Comparison of ENCODE assay signal across 8 cellular contexts in the genomic region with DNA sequence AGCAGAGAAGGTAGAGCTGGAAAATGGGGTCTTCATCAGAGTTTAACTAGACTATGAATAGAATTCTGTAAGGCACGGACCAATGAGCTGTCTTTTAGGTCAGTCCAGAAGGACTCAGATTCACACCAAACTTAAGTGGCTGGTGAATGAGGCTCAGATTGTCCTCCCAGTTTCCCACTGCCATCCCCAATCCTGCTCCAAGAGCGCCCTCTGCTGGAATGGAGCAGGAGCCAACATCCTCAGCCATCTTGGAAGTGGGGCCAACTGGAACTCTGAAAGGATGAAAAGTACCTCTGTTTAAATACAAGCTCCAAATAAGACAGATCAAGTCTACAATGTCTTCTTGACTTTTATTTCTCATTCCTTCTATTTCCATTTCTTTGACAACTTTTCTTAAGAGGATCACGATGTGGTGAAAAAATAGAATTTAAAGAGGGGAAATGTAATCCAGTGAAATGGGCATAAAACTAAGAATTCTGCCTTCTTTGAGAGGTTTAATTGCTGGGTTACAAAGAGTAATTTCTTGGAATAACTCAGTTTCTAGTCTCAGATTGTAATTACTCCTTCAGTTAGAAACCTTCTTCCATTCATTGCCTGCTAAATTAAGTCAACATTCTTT.
DNase-seq lines count a peak whose midpoint lies in the region; ATAC-seq lines count a peak whose summit lies in the region.

No MANE protein-coding gene starts in this region.

- no peak overlapping the region for H4K5ac ChIP-seq in mesendoderm (ENCODE audit: low read length)

- H2BK15ac ChIP-seq in mesendoderm (replicated peaks; ENCODE audit: low read depth) = no peak overlapping the region

- H3K4me1 ChIP-seq in mesendoderm (ENCODE audit: control insufficient read depth, low read depth, low read length) = no peaks in the 10 kb centered on the region

- H3K36me3 Mint-ChIP-seq in activated CD4-positive, alpha-beta memory T cell treated with anti-CD3 and anti-CD28 coated beads, Interleukin-2, amount 10 ng/mL, durations not matched to agents 7 days and 5 days (ENCODE audit: low read depth) = no peaks in the 10 kb centered on the region

- H3K27me3 Mint-ChIP-seq in activated CD4-positive, alpha-beta memory T cell treated with anti-CD3 and anti-CD28 coated beads, Interleukin-2, amount 10 ng/mL, durations not matched to agents 7 days and 5 days = peaks cover 2% of the 10 kb centered on the region

- H3K4me3 Mint-ChIP-seq in activated CD4-positive, alpha-beta memory T cell treated with anti-CD3 and anti-CD28 coated beads, Interleukin-2, amount 10 ng/mL, durations not matched to agents 7 days and 5 days = no peak overlapping the region

- no peak overlapping the region for H4K8ac ChIP-seq in mesendoderm (ENCODE audit: low read depth, low read length)

- H2BK120ac ChIP-seq in mesendoderm (ENCODE audit: low read depth, low read length) = no peak overlapping the region

- DNase-seq in EL (peak; percentile 86), NCI-H748 treated with DMSO at 0.1 percent for 48 hours (lab: John Stamatoyannopoulos, UW) (peak; percentile 36), mesendoderm (peak; percentile 90)
- DNase-seq in activated CD4-positive, alpha-beta memory T cell treated with anti-CD3 and anti-CD28 coated beads, Interleukin-2, amount 10 ng/mL, durations not matched to agents 7 days and 5 days = peak; percentile 82
- peak; percentile 61 for DNase-seq in effector CD8-positive, alpha-beta T cell (lab: John Stamatoyannopoulos, UW)
- peak; percentile 40 to 53 for DNase-seq in stimulated activated CD8-positive, alpha-beta memory T cell treated with anti-CD3 and anti-CD28 coated beads, Interleukin-2, amount 100 ng/mL, for 1 hour (ENCODE audit: low read depth in 2 of 2)

- no peaks in the 10 kb centered on the region for H3K27me3 ChIP-seq in mesendoderm (ENCODE audit: insufficient read depth, low read length, poor library complexity)

- ATAC-seq in HG03442 (IDR thresholded peaks at IDR 0.05; ENCODE audit: unreplicated experiment) (peak; percentile 68), GM19467 (IDR thresholded peaks at IDR 0.05; ENCODE audit: unreplicated experiment) (no peak)

- H3K79me2 ChIP-seq in mesendoderm (ENCODE audit: control insufficient read depth, insufficient read depth, low read length) = no peaks in the 10 kb centered on the region

- H2BK5ac ChIP-seq in mesendoderm (ENCODE audit: low read length) = no peak overlapping the region

- WGBS in mesendoderm (ENCODE audit: extremely low coverage, insufficient coverage, low lambda C conversion rate) = no CpG with 5 or more reads among the region's 3 CpGs

- no peak overlapping the region for H3K4me3 ChIP-seq in mesendoderm (ENCODE audit: low read length)

- no peak overlapping the region for H3K18ac ChIP-seq in mesendoderm (ENCODE audit: low read length)

- H3K9ac ChIP-seq in mesendoderm (ENCODE audit: low read length) = no peak overlapping the region

- H3K4me1 Mint-ChIP-seq in activated CD4-positive, alpha-beta memory T cell treated with anti-CD3 and anti-CD28 coated beads, Interleukin-2, amount 10 ng/mL, durations not matched to agents 7 days and 5 days = peaks cover 11% of the 10 kb centered on the region

- H3K36me3 ChIP-seq in mesendoderm (ENCODE audit: control insufficient read depth, insufficient read depth, low read length) = no peaks in the 10 kb centered on the region

- no peak overlapping the region for H3K56ac ChIP-seq in mesendoderm (ENCODE audit: low read length)

- no peak overlapping the region for H3K27ac Mint-ChIP-seq in activated CD4-positive, alpha-beta memory T cell treated with anti-CD3 and anti-CD28 coated beads, Interleukin-2, amount 10 ng/mL, durations not matched to agents 7 days and 5 days

- H3K4ac ChIP-seq in mesendoderm (ENCODE audit: low read depth, low read length) = no peak overlapping the region

- H3K4me2 ChIP-seq in mesendoderm (ENCODE audit: low read length) = no peak overlapping the region

- H3K27ac ChIP-seq in mesendoderm (ENCODE audit: low read depth, low read length) = no peak overlapping the region

- POLR2A ChIA-PET in activated CD4-positive, alpha-beta memory T cell treated with anti-CD3 and anti-CD28 coated beads, Interleukin-2, amount 10 ng/mL, durations not matched to agents 7 days and 5 days (lab: Charles Lee) = interaction anchor here (0.6 to 7.1 kb wide), 7 partner anchors 11 to 1215 kb away, joined by 3 to 57 read pairs (median 4); a partner anchor contains a TSS

- no peaks in the 10 kb centered on the region for H3K79me1 ChIP-seq in mesendoderm (ENCODE audit: low read length)

- CTCF ChIA-PET in activated CD4-positive, alpha-beta memory T cell treated with anti-CD3 and anti-CD28 coated beads, Interleukin-2, amount 10 ng/mL, durations not matched to agents 7 days and 5 days (lab: Charles Lee) = interaction anchor here (0.6 to 13.5 kb wide), 50 partner anchors 10 to 1222 kb away, joined by 3 to 493 read pairs (median 5); a partner anchor contains a TSS

- H3K9me3 Mint-ChIP-seq in activated CD4-positive, alpha-beta memory T cell treated with anti-CD3 and anti-CD28 coated beads, Interleukin-2, amount 10 ng/mL, durations not matched to agents 7 days and 5 days = no peaks in the 10 kb centered on the region

- H2AK5ac ChIP-seq in mesendoderm (ENCODE audit: low read length) = no peak overlapping the region

- H3K23ac ChIP-seq in mesendoderm (ENCODE audit: low read length) = no peak overlapping the region

Comparison
In these comparisons a context has a peak if more than half of its experiments do, and no peak if none do; other contexts are left out.
1. DNase-seq: peak in every context shown above with its lines; median percentile 90 in mesendoderm; 86 in EL; 82 in activated CD4-positive, alpha-beta memory T cell treated with anti-CD3 and anti-CD28 coated beads, Interleukin-2, amount 10 ng/mL, durations not matched to agents 7 days and 5 days; 61 in effector CD8-positive, alpha-beta T cell; 46 in stimulated activated CD8-positive, alpha-beta memory T cell treated with anti-CD3 and anti-CD28 coated beads, Interleukin-2, amount 100 ng/mL, for 1 hour; 36 in NCI-H748 treated with DMSO at 0.1 percent for 48 hours.